15 cellular contexts compared by ENCODE assay signal in genomic region chr6:166987930-166988329, GRCh38.
"Had no signal": no experiment of that assay in that cellular context is flagged by ENCODE, and none has a peak within 500 bp of the region (broad histone marks: within the 10 kb centered on the region; RNA-seq: fewer than 3 reads in every experiment).

No MANE protein-coding gene starts in this region.

- H3K27ac ChIP-seq: coronary artery, esophagus squamous epithelium, heart right ventricle, spleen, thoracic aorta, upper lobe of left lung had no signal

- H3K9me3 Mint-ChIP-seq: activated CD8-positive, alpha-beta T cell treated with anti-CD3 and anti-CD28 coated beads for 36 hours; activated T-helper 17 cell treated with anti-CD3 and anti-CD28 coated beads, Interleukin-2, amount 50 U/mL, for 72 hours; central memory CD8-positive, alpha-beta T cell; natural killer cell treated with Interleukin-12 subunit alpha and Interleukin-12 subunit beta and Interleukin-15 and Interleukin-18, amount 100 ng/mL, for 72 hours; stimulated activated naive B cell treated with anti-CD40 and anti-IgM and Interleukin-4, amounts not matched to agents 10 μg/mL and 1 μg/mL and 100 μg/mL, for 72 hours had no signal

- H3K36me3 ChIP-seq: esophagus squamous epithelium, heart right ventricle, thoracic aorta, upper lobe of left lung had no signal

- H3K27me3 ChIP-seq: esophagus squamous epithelium, heart right ventricle, spleen, upper lobe of left lung had no signal

- H3K9me3 ChIP-seq: esophagus squamous epithelium, heart right ventricle, spleen, thoracic aorta, upper lobe of left lung had no signal

- H3K27ac Mint-ChIP-seq: activated CD8-positive, alpha-beta T cell treated with anti-CD3 and anti-CD28 coated beads for 36 hours; activated naive CD8-positive, alpha-beta T cell treated with anti-CD3 and anti-CD28 coated beads, Interleukin-2, amount 10 ng/mL, durations not matched to agents 7 days and 5 days; activated T-helper 17 cell treated with anti-CD3 and anti-CD28 coated beads, Interleukin-2, amount 50 U/mL, for 72 hours; natural killer cell treated with Interleukin-12 subunit alpha and Interleukin-12 subunit beta and Interleukin-15 and Interleukin-18, amount 100 ng/mL, for 72 hours; stimulated activated naive B cell treated with anti-CD40 and anti-IgM and Interleukin-4, amounts not matched to agents 10 μg/mL and 1 μg/mL and 100 μg/mL, for 72 hours had no signal

- H3K27me3 Mint-ChIP-seq: activated CD8-positive, alpha-beta T cell treated with anti-CD3 and anti-CD28 coated beads for 36 hours; activated naive CD8-positive, alpha-beta T cell treated with anti-CD3 and anti-CD28 coated beads, Interleukin-2, amount 10 ng/mL, durations not matched to agents 7 days and 5 days; activated T-helper 17 cell treated with anti-CD3 and anti-CD28 coated beads, Interleukin-2, amount 50 U/mL, for 72 hours; central memory CD8-positive, alpha-beta T cell; natural killer cell treated with Interleukin-12 subunit alpha and Interleukin-12 subunit beta and Interleukin-15 and Interleukin-18, amount 100 ng/mL, for 72 hours; stimulated activated naive B cell treated with anti-CD40 and anti-IgM and Interleukin-4, amounts not matched to agents 10 μg/mL and 1 μg/mL and 100 μg/mL, for 72 hours had no signal

- DNase-seq: activated CD8-positive, alpha-beta T cell treated with anti-CD3 and anti-CD28 coated beads for 36 hours; activated naive CD4-positive, alpha-beta T cell treated with Interleukin-2 at 50 U/mL for 16 hours; activated naive CD8-positive, alpha-beta T cell treated with anti-CD3 and anti-CD28 coated beads, Interleukin-2, amount 10 ng/mL, durations not matched to agents 7 days and 5 days; activated T-cell treated with anti-CD3 and anti-CD28 coated beads, Interleukin-2, amount 50 U/mL, for 1 hour; anterior cingulate cortex; esophagus squamous epithelium; heart right ventricle; spleen; stimulated activated naive B cell treated with anti-CD40 and anti-IgM and Interleukin-4, amounts not matched to agents 10 μg/mL and 1 μg/mL and 100 μg/mL, for 72 hours; upper lobe of left lung had no signal

- H3K36me3 Mint-ChIP-seq: natural killer cell treated with Interleukin-12 subunit alpha and Interleukin-12 subunit beta and Interleukin-15 and Interleukin-18, amount 100 ng/mL, for 72 hours had no signal

- ATAC-seq: activated CD8-positive, alpha-beta T cell treated with anti-CD3 and anti-CD28 coated beads for 36 hours; activated T-helper 17 cell treated with anti-CD3 and anti-CD28 coated beads, Interleukin-2, amount 50 U/mL, for 72 hours; heart right ventricle; stimulated activated naive B cell treated with anti-CD40 and anti-IgM and Interleukin-4, amounts not matched to agents 10 μg/mL and 1 μg/mL and 100 μg/mL, for 72 hours had no signal

- H3K4me3 ChIP-seq: coronary artery, esophagus squamous epithelium, heart right ventricle, spleen, thoracic aorta, upper lobe of left lung had no signal

- H3K4me1 ChIP-seq: esophagus squamous epithelium, heart right ventricle had no signal

- H3K4me3 Mint-ChIP-seq: activated CD8-positive, alpha-beta T cell treated with anti-CD3 and anti-CD28 coated beads for 36 hours; activated naive CD8-positive, alpha-beta T cell treated with anti-CD3 and anti-CD28 coated beads, Interleukin-2, amount 10 ng/mL, durations not matched to agents 7 days and 5 days; activated T-helper 17 cell treated with anti-CD3 and anti-CD28 coated beads, Interleukin-2, amount 50 U/mL, for 72 hours; central memory CD8-positive, alpha-beta T cell; natural killer cell treated with Interleukin-12 subunit alpha and Interleukin-12 subunit beta and Interleukin-15 and Interleukin-18, amount 100 ng/mL, for 72 hours; stimulated activated naive B cell treated with anti-CD40 and anti-IgM and Interleukin-4, amounts not matched to agents 10 μg/mL and 1 μg/mL and 100 μg/mL, for 72 hours had no signal
